In genomic region chr9:136857166-136857565, GRCh38 we compare ENCODE assay signal across 22 cellular contexts. TPM values are rescaled to one million over a fixed set of nuclear protein-coding genes. Genes with fewer than 3 reads are reported as not detected.
DNase-seq lines count a peak whose midpoint lies in the region; ATAC-seq, FAIRE-seq and TF ChIP-seq lines count a peak whose summit lies in the region.
"Had no signal": no experiment of that assay in that cellular context is flagged by ENCODE, and none has a peak within 500 bp of the region (broad histone marks: within the 10 kb centered on the region; RNA-seq: fewer than 3 reads in every experiment).

No MANE protein-coding gene starts in this region.

- no peak for ATAC-seq in activated naive CD4-positive, alpha-beta T cell treated with anti-CD3 and anti-CD28 coated beads, Interleukin-2, amount 50 U/mL, for 72 hours
- no peak for ATAC-seq in left lobe of liver
- no peak for ATAC-seq in stimulated activated effector memory CD8-positive, alpha-beta T cell treated with anti-CD3 and anti-CD28 coated beads, Interleukin-12 subunit alpha, Interleukin-12 subunit beta, amount 100 ng/mL, for 72 hours
- ATAC-seq in HG03097 (IDR thresholded peaks at IDR 0.05; ENCODE audit: low FRiP score, unreplicated experiment): no peak
- ATAC-seq in stimulated activated naive CD8-positive, alpha-beta T cell treated with anti-CD3 and anti-CD28 coated beads, Interleukin-15, Interleukin-2, amounts not matched to agents 100 U/mL and 50 U/mL, for 24 hours: no peak
- ATAC-seq: naive thymus-derived CD4-positive, alpha-beta T cell had no signal

- H3K36me3 Mint-ChIP-seq in activated naive CD4-positive, alpha-beta T cell treated with anti-CD3 and anti-CD28 coated beads for 36 hours (ENCODE audit: low read depth): no peaks in the 10 kb centered on the region
- H3K36me3 Mint-ChIP-seq in activated naive CD4-positive, alpha-beta T cell treated with anti-CD3 and anti-CD28 coated beads, Interleukin-2, amount 50 U/mL, for 72 hours: no peaks in the 10 kb centered on the region
- H3K36me3 Mint-ChIP-seq in stimulated activated effector memory CD8-positive, alpha-beta T cell treated with anti-CD3 and anti-CD28 coated beads, Interleukin-12 subunit alpha, Interleukin-12 subunit beta, amount 100 ng/mL, for 72 hours: peaks cover 15% of the 10 kb centered on the region
- H3K36me3 Mint-ChIP-seq: immature natural killer cell; naive thymus-derived CD4-positive, alpha-beta T cell had no signal

- H3K27me3 Mint-ChIP-seq in activated naive CD4-positive, alpha-beta T cell treated with anti-CD3 and anti-CD28 coated beads for 36 hours (ENCODE audit: low read depth): no peaks in the 10 kb centered on the region
- H3K27me3 Mint-ChIP-seq: CD4-positive, CD25-positive, alpha-beta regulatory T cell; naive thymus-derived CD4-positive, alpha-beta T cell had no signal

- FAIRE-seq in D721Med (lab: Jason Lieb, UNC): no peak
- FAIRE-seq: astrocyte, colon, endometrium had no signal

- peak; percentile 3 for DNase-seq in activated naive CD4-positive, alpha-beta T cell treated with anti-CD3 and anti-CD28 coated beads for 36 hours
- no peak for DNase-seq in activated naive CD4-positive, alpha-beta T cell treated with anti-CD3 and anti-CD28 coated beads, Interleukin-2, amount 50 U/mL, for 72 hours (ENCODE audit: low spot score in 2 of 2)
- no peak for DNase-seq in RWPE1 (ENCODE audit: low spot score)
- DNase-seq in left lobe of liver (ENCODE audit: low spot score): peak; percentile 51
- DNase-seq in stimulated activated effector memory CD8-positive, alpha-beta T cell treated with anti-CD3 and anti-CD28 coated beads, Interleukin-12 subunit alpha, Interleukin-12 subunit beta, amount 100 ng/mL, for 72 hours (ENCODE audit: low spot score in 2 of 2): no peak
- DNase-seq in D721Med (ENCODE audit: insufficient read length, low spot score): no peak
- DNase-seq in stimulated activated naive CD8-positive, alpha-beta T cell treated with anti-CD3 and anti-CD28 coated beads, Interleukin-15, Interleukin-2, amounts not matched to agents 100 U/mL and 50 U/mL, for 24 hours: no peak
- DNase-seq: ACHN; activated CD4-positive, alpha-beta T cell treated with anti-CD3 and anti-CD28 coated beads for 48 hours; activated naive CD4-positive, alpha-beta T cell treated with Interleukin-2 at 50 U/mL for 16 hours; CD4-positive, CD25-positive, alpha-beta regulatory T cell; immature natural killer cell; KBM-7; naive thymus-derived CD4-positive, alpha-beta T cell; NCI-H2029 treated with DMSO at 0.1 percent for 48 hours; stimulated activated CD4-positive, alpha-beta T cell treated with anti-CD3 and anti-CD28 coated beads, Interleukin-4, amount 100 ng/mL, for 24 hours had no signal

- POLR2A ChIA-PET in RWPE1 (lab: Yijun Ruan, JAX; ENCODE audit: low non-redundant PET): no interaction called here

- H3K4me1 Mint-ChIP-seq in activated naive CD4-positive, alpha-beta T cell treated with anti-CD3 and anti-CD28 coated beads for 36 hours (ENCODE audit: low read depth): no peaks in the 10 kb centered on the region
- H3K4me1 Mint-ChIP-seq in stimulated activated effector memory CD8-positive, alpha-beta T cell treated with anti-CD3 and anti-CD28 coated beads, Interleukin-12 subunit alpha, Interleukin-12 subunit beta, amount 100 ng/mL, for 72 hours: no peaks in the 10 kb centered on the region
- H3K4me1 Mint-ChIP-seq: naive thymus-derived CD4-positive, alpha-beta T cell had no signal

- TF ChIP-seq CTCF in RWPE1 (conservative IDR thresholded peaks at IDR 0.05; ENCODE audit: low read depth): no peak
- TF ChIP-seq CTCF in D721Med (IDR thresholded peaks at IDR 0.05; ENCODE audit: insufficient read depth, missing control alignments): no peak

- intact Hi-C loops in activated naive CD4-positive, alpha-beta T cell treated with anti-CD3 and anti-CD28 coated beads for 36 hours (cut with micrococcal nuclease): no loop called here

- no peak overlapping the region for H3K4me3 Mint-ChIP-seq in activated naive CD4-positive, alpha-beta T cell treated with anti-CD3 and anti-CD28 coated beads for 36 hours
- H3K4me3 Mint-ChIP-seq in stimulated activated effector memory CD8-positive, alpha-beta T cell treated with anti-CD3 and anti-CD28 coated beads, Interleukin-12 subunit alpha, Interleukin-12 subunit beta, amount 100 ng/mL, for 72 hours: no peak overlapping the region
- H3K4me3 Mint-ChIP-seq: CD4-positive, CD25-positive, alpha-beta regulatory T cell; immature natural killer cell; naive thymus-derived CD4-positive, alpha-beta T cell had no signal

- no peak overlapping the region for H3K27ac Mint-ChIP-seq in activated naive CD4-positive, alpha-beta T cell treated with anti-CD3 and anti-CD28 coated beads for 36 hours
- H3K27ac Mint-ChIP-seq in activated naive CD4-positive, alpha-beta T cell treated with anti-CD3 and anti-CD28 coated beads, Interleukin-2, amount 50 U/mL, for 72 hours: no peak overlapping the region
- peak overlapping the region; percentile 50 for H3K27ac Mint-ChIP-seq in stimulated activated effector memory CD8-positive, alpha-beta T cell treated with anti-CD3 and anti-CD28 coated beads, Interleukin-12 subunit alpha, Interleukin-12 subunit beta, amount 100 ng/mL, for 72 hours
- H3K27ac Mint-ChIP-seq: CD4-positive, CD25-positive, alpha-beta regulatory T cell; immature natural killer cell; naive thymus-derived CD4-positive, alpha-beta T cell had no signal

- no peaks in the 10 kb centered on the region for H3K9me3 Mint-ChIP-seq in activated naive CD4-positive, alpha-beta T cell treated with anti-CD3 and anti-CD28 coated beads for 36 hours
- no peaks in the 10 kb centered on the region for H3K9me3 Mint-ChIP-seq in activated naive CD4-positive, alpha-beta T cell treated with anti-CD3 and anti-CD28 coated beads, Interleukin-2, amount 50 U/mL, for 72 hours
- no peaks in the 10 kb centered on the region for H3K9me3 Mint-ChIP-seq in stimulated activated effector memory CD8-positive, alpha-beta T cell treated with anti-CD3 and anti-CD28 coated beads, Interleukin-12 subunit alpha, Interleukin-12 subunit beta, amount 100 ng/mL, for 72 hours
- H3K9me3 Mint-ChIP-seq: immature natural killer cell; naive thymus-derived CD4-positive, alpha-beta T cell had no signal

- peak overlapping the region; percentile 98 for H3K27ac ChIP-seq in RWPE1
- H3K27ac ChIP-seq: heart right ventricle, parathyroid adenoma had no signal

- CTCF ChIA-PET in activated naive CD4-positive, alpha-beta T cell treated with anti-CD3 and anti-CD28 coated beads for 36 hours (lab: Charles Lee): no interaction called here
- CTCF ChIA-PET in RWPE1 (lab: Yijun Ruan, JAX): interaction anchor here (0.5 kb wide), 1 partner anchor 58 kb away, joined by 3 read pairs; no protein-coding TSS in a partner anchor

RNA-seq across cellular contexts. Expression of gene MAMDC4, which starts 5.0 kb away (rescaled TPM):
- 10 to 100 TPM; 15.9 to 16.1 TPM for total RNA-seq in activated naive CD4-positive, alpha-beta T cell treated with anti-CD3 and anti-CD28 coated beads for 36 hours
- 10 to 100 TPM; 17.7 to 21.5 TPM for total RNA-seq in activated naive CD4-positive, alpha-beta T cell treated with anti-CD3 and anti-CD28 coated beads, Interleukin-2, amount 50 U/mL, for 72 hours
- 28.6 TPM for total RNA-seq in left lobe of liver

RNA-seq across cellular contexts. Expression of gene PHPT1, which starts 8.0 kb away (rescaled TPM):
- total RNA-seq in activated naive CD4-positive, alpha-beta T cell treated with anti-CD3 and anti-CD28 coated beads for 36 hours: 100 to 1,000 TPM; 110 to 116 TPM
- 100 to 1,000 TPM; 129 to 167 TPM for total RNA-seq in activated naive CD4-positive, alpha-beta T cell treated with anti-CD3 and anti-CD28 coated beads, Interleukin-2, amount 50 U/mL, for 72 hours
- total RNA-seq in left lobe of liver: 58.2 TPM

RNA-seq across cellular contexts. Expression of gene EDF1, which starts 8.9 kb away (rescaled TPM):
- total RNA-seq in activated naive CD4-positive, alpha-beta T cell treated with anti-CD3 and anti-CD28 coated beads for 36 hours: 100 to 1,000 TPM; 259 to 288 TPM
- 100 to 1,000 TPM; 272 to 274 TPM for total RNA-seq in activated naive CD4-positive, alpha-beta T cell treated with anti-CD3 and anti-CD28 coated beads, Interleukin-2, amount 50 U/mL, for 72 hours
- 232 TPM for total RNA-seq in left lobe of liver

RNA-seq across cellular contexts. Expression of gene AJM1, which starts 14.9 kb away (rescaled TPM):
- 1 to 10 TPM; 1.7 to 2.0 TPM for total RNA-seq in activated naive CD4-positive, alpha-beta T cell treated with anti-CD3 and anti-CD28 coated beads for 36 hours
- total RNA-seq in activated naive CD4-positive, alpha-beta T cell treated with anti-CD3 and anti-CD28 coated beads, Interleukin-2, amount 50 U/mL, for 72 hours: 1 to 10 TPM; 3.7 to 6.7 TPM
- 4.1 TPM for total RNA-seq in left lobe of liver

RNA-seq across cellular contexts. Expression of gene TRAF2, which starts 29.1 kb away (rescaled TPM):
- 10 to 100 TPM; 39.7 to 41.8 TPM for total RNA-seq in activated naive CD4-positive, alpha-beta T cell treated with anti-CD3 and anti-CD28 coated beads for 36 hours
- total RNA-seq in activated naive CD4-positive, alpha-beta T cell treated with anti-CD3 and anti-CD28 coated beads, Interleukin-2, amount 50 U/mL, for 72 hours: 10 to 100 TPM; 53.7 to 56.5 TPM
- 7.4 TPM for total RNA-seq in left lobe of liver

Comparison
In these comparisons a context has a peak if more than half of its experiments do, and no peak if none do; other contexts are left out.
1. DNase-seq: peak in activated naive CD4-positive, alpha-beta T cell treated with anti-CD3 and anti-CD28 coated beads for 36 hours (single experiment) and left lobe of liver (single experiment); none in activated naive CD4-positive, alpha-beta T cell treated with anti-CD3 and anti-CD28 coated beads, Interleukin-2, amount 50 U/mL, for 72 hours (0 of 2), RWPE1 (single experiment), stimulated activated effector memory CD8-positive, alpha-beta T cell treated with anti-CD3 and anti-CD28 coated beads, Interleukin-12 subunit alpha, Interleukin-12 subunit beta, amount 100 ng/mL, for 72 hours (0 of 2), D721Med (single experiment) and stimulated activated naive CD8-positive, alpha-beta T cell treated with anti-CD3 and anti-CD28 coated beads, Interleukin-15, Interleukin-2, amounts not matched to agents 100 U/mL and 50 U/mL, for 24 hours (single experiment).